In genomic region chr20:46640536-46641311, GRCh38 we compare ENCODE assay signal across 1 cellular context.
TF ChIP-seq lines count a peak whose summit lies in the region.

No MANE protein-coding gene starts in this region.

TF ChIP-seq in HepG2, 621 proteins besides CTCF, POLR2A, EP300 and RAD21 (continued from another document and continues in another):
- TF ChIP-seq ARID3A (IDR thresholded peaks at IDR 0.05; ENCODE audit: low read depth, low read length) (peak; percentile 26; the same call in 1 of the 2 replicates), NR3C1 (CRISPR knock-in tag; IDR thresholded peaks at IDR 0.05) (no peak), SKIL (CRISPR knock-in tag; IDR thresholded peaks at IDR 0.05; ENCODE audit: borderline replicate concordance) (peak; percentile 31; the same call in 1 of the 2 replicates), ZSCAN31 (CRISPR knock-in tag; IDR thresholded peaks at IDR 0.05; ENCODE audit: low read depth) (peak; percentile 50; the same call in 1 of the 2 replicates), JUND (CRISPR knock-in tag; IDR thresholded peaks at IDR 0.05) (no peak), PAXIP1 (CRISPR knock-in tag; conservative IDR thresholded peaks at IDR 0.05) (peak; percentile 81), CREBL2 (CRISPR knock-in tag; IDR thresholded peaks at IDR 0.05; ENCODE audit: borderline replicate concordance) (no peak), RARG (CRISPR knock-in tag; IDR thresholded peaks at IDR 0.05; ENCODE audit: low read depth) (no peak), TP53 (CRISPR knock-in tag; conservative IDR thresholded peaks at IDR 0.05) (peak; percentile 41; the same call in 1 of the 2 replicates), STAT5B (CRISPR knock-in tag; IDR thresholded peaks at IDR 0.05) (no peak), ZNF121 (CRISPR knock-in tag; IDR thresholded peaks at IDR 0.05) (no peak; the same call in 1 of the 2 replicates), ZNF678 (CRISPR knock-in tag; IDR thresholded peaks at IDR 0.05) (no peak), NONO (IDR thresholded peaks at IDR 0.05) (no peak), NONO (CRISPR knock-in tag; conservative IDR thresholded peaks at IDR 0.05) (no peak), ZGPAT (CRISPR knock-in tag; IDR thresholded peaks at IDR 0.05) (peak; percentile 88), ZBTB44 (CRISPR knock-in tag; IDR thresholded peaks at IDR 0.05) (no peak), HOXA3 (CRISPR knock-in tag; IDR thresholded peaks at IDR 0.05) (peak; percentile 40; the same call in 1 of the 2 replicates), MLLT10 (CRISPR knock-in tag; IDR thresholded peaks at IDR 0.05) (no peak), ZKSCAN5 (CRISPR knock-in tag; IDR thresholded peaks at IDR 0.05) (no peak), HMGA1 (CRISPR knock-in tag; conservative IDR thresholded peaks at IDR 0.05) (no peak), ZNF484 (CRISPR knock-in tag; IDR thresholded peaks at IDR 0.05; ENCODE audit: borderline replicate concordance, low read depth) (no peak), ZBTB25 (CRISPR knock-in tag; IDR thresholded peaks at IDR 0.05) (peak; percentile 49; the same call in 1 of the 2 replicates), ZNF333 (CRISPR knock-in tag; IDR thresholded peaks at IDR 0.05; ENCODE audit: borderline replicate concordance) (peak; percentile 6; the same call in 1 of the 2 replicates), JDP2 (CRISPR knock-in tag; IDR thresholded peaks at IDR 0.05; ENCODE audit: borderline replicate concordance) (no peak), RELA (CRISPR knock-in tag; IDR thresholded peaks at IDR 0.05) (no peak), FOSL2 (CRISPR knock-in tag; IDR thresholded peaks at IDR 0.05) (peak; percentile 67; the same call in 1 of the 2 replicates), ZNF83 (CRISPR knock-in tag; IDR thresholded peaks at IDR 0.05; ENCODE audit: borderline replicate concordance) (no peak), FOXP4 (CRISPR knock-in tag; IDR thresholded peaks at IDR 0.05) (peak; percentile 73), ZNF780A (CRISPR knock-in tag; IDR thresholded peaks at IDR 0.05) (no peak), ZUFSP (CRISPR knock-in tag; IDR thresholded peaks at IDR 0.05; ENCODE audit: borderline replicate concordance) (no peak), NCOA2 (CRISPR knock-in tag; IDR thresholded peaks at IDR 0.05) (peak; percentile 85), PATZ1 (CRISPR knock-in tag; IDR thresholded peaks at IDR 0.05) (peak; percentile 74), DNMT1 (CRISPR knock-in tag; IDR thresholded peaks at IDR 0.05) (no peak), KAT7 (CRISPR knock-in tag; IDR thresholded peaks at IDR 0.05; ENCODE audit: borderline replicate concordance) (no peak), ZNF441 (CRISPR knock-in tag; IDR thresholded peaks at IDR 0.05; ENCODE audit: borderline replicate concordance) (0 out of 2 replicates have a peak, but pooled peaks have one; percentile 35), ZNF251 (CRISPR knock-in tag; IDR thresholded peaks at IDR 0.05) (no peak; the same call in 1 of the 2 replicates), NR2C2 (CRISPR knock-in tag; IDR thresholded peaks at IDR 0.05; ENCODE audit: borderline replicate concordance) (peak; percentile 44; the same call in 1 of the 2 replicates), NRL (CRISPR knock-in tag; IDR thresholded peaks at IDR 0.05; ENCODE audit: borderline replicate concordance) (peak; percentile 60), BCL6 (CRISPR knock-in tag; IDR thresholded peaks at IDR 0.05) (peak; percentile 89), ZNF264 (CRISPR knock-in tag; IDR thresholded peaks at IDR 0.05) (peak; percentile 72; the same call in 1 of the 2 replicates), TCF7L2 (IDR thresholded peaks at IDR 0.05; ENCODE audit: low read depth, low read length) (no peak), TCF12 (IDR thresholded peaks at IDR 0.05) (no peak), TCF12 (CRISPR knock-in tag; IDR thresholded peaks at IDR 0.05) (peak; percentile 81), ZNF75D (CRISPR knock-in tag; IDR thresholded peaks at IDR 0.05; ENCODE audit: borderline replicate concordance) (no peak), CSRNP2 (CRISPR knock-in tag; conservative IDR thresholded peaks at IDR 0.05; ENCODE audit: low read depth) (no peak)
